In the genomic region with DNA sequence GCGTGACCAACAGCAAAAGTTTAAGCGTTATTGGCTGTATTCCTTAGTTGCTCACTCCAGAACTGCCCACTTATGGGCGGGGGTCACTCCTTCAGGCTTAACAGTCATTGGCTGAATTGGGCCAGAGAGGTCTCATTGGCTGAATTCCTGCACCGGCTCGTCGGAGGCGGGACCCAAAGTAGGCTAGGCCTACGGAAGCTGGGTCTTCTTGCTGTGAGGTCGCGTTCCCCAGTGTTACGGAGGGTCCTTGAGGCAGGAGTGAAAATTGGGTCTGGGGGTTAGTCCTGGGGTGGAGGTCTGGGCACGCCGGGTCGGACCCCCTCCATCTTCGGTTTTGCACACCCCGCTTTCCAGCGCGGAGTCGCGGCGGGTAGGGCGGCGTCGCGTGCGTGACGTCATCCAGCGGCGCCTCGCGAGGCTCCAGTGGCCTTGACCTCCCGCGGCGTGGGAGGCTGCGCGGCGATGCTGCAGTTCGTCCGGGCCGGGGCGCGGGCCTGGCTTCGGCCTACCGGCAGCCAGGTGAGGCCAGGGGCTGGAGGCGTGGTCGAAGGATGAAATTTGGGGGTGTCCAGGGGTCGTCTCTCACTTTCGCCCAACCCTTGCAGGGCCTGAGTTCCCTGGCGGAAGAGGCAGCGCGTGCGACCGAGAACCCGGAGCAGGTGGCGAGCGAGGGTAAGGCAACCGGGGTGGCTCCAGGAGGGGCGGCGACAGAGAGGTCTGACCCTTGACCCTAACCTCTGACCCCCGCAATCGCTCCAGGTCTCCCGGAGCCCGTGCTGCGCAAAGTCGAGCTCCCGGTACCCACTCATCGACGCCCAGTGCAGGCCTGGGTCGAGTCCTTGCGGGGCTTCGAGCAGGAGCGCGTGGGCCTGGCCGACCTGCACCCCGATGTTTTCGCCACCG, we compare ENCODE assay signal across 1 cellular context.
TF ChIP-seq lines count a peak whose summit lies in the region.

A gene (plus strand): TSS at position 423 of the 903 bp plus-strand sequence. CDS start 40 bp downstream, at position 463.

TF ChIP-seq in GM23338, 12 proteins besides CTCF, POLR2A, EP300 and RAD21 (continued from another document):
- TF ChIP-seq NANOG (IDR thresholded peaks at IDR 0.05; ENCODE audit: borderline replicate concordance) = no peak
- TF ChIP-seq, protein P1, sequence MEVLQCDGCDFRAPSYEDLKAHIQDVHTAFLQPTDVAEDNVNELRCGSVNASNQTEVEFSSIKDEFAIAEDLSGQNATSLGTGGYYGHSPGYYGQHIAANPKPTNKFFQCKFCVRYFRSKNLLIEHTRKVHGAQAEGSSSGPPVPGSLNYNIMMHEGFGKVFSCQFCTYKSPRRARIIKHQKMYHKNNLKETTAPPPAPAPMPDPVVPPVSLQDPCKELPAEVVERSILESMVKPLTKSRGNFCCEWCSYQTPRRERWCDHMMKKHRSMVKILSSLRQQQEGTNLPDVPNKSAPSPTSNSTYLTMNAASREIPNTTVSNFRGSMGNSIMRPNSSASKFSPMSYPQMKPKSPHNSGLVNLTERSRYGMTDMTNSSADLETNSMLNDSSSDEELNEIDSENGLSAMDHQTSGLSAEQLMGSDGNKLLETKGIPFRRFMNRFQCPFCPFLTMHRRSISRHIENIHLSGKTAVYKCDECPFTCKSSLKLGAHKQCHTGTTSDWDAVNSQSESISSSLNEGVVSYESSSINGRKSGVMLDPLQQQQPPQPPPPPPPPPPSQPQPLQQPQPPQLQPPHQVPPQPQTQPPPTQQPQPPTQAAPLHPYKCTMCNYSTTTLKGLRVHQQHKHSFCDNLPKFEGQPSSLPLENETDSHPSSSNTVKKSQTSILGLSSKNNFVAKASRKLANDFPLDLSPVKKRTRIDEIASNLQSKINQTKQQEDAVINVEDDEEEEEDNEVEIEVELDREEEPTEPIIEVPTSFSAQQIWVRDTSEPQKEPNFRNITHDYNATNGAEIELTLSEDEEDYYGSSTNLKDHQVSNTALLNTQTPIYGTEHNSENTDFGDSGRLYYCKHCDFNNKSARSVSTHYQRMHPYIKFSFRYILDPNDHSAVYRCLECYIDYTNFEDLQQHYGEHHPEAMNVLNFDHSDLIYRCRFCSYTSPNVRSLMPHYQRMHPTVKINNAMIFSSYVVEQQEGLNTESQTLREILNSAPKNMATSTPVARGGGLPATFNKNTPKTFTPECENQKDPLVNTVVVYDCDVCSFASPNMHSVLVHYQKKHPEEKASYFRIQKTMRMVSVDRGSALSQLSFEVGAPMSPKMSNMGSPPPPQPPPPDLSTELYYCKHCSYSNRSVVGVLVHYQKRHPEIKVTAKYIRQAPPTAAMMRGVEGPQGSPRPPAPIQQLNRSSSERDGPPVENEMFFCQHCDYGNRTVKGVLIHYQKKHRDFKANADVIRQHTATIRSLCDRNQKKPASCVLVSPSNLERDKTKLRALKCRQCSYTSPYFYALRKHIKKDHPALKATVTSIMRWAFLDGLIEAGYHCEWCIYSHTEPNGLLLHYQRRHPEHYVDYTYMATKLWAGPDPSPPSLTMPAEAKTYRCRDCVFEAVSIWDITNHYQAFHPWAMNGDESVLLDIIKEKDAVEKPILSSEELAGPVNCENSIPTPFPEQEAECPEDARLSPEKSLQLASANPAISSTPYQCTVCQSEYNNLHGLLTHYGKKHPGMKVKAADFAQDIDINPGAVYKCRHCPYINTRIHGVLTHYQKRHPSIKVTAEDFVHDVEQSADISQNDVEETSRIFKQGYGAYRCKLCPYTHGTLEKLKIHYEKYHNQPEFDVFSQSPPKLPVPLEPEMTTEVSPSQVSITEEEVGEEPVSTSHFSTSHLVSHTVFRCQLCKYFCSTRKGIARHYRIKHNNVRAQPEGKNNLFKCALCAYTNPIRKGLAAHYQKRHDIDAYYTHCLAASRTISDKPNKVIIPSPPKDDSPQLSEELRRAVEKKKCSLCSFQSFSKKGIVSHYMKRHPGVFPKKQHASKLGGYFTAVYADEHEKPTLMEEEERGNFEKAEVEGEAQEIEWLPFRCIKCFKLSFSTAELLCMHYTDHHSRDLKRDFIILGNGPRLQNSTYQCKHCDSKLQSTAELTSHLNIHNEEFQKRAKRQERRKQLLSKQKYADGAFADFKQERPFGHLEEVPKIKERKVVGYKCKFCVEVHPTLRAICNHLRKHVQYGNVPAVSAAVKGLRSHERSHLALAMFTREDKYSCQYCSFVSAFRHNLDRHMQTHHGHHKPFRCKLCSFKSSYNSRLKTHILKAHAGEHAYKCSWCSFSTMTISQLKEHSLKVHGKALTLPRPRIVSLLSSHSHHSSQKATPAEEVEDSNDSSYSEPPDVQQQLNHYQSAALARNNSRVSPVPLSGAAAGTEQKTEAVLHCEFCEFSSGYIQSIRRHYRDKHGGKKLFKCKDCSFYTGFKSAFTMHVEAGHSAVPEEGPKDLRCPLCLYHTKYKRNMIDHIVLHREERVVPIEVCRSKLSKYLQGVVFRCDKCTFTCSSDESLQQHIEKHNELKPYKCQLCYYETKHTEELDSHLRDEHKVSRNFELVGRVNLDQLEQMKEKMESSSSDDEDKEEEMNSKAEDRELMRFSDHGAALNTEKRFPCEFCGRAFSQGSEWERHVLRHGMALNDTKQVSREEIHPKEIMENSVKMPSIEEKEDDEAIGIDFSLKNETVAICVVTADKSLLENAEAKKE (CRISPR knock-in tag; IDR thresholded peaks at IDR 0.05) = no peak
- peak; percentile 99 for TF ChIP-seq CREB1 (CRISPR knock-in tag; IDR thresholded peaks at IDR 0.05; ENCODE audit: low read depth)
